In genomic region chr20:3258429-3258828, GRCh38 we compare ENCODE assay signal across 28 cellular contexts. TPM values are rescaled to one million over a fixed set of nuclear protein-coding genes. Genes with fewer than 3 reads are reported as not detected.
"Had no signal": no experiment of that assay in that cellular context is flagged by ENCODE, and none has a peak within 500 bp of the region (broad histone marks: within the 10 kb centered on the region; RNA-seq: fewer than 3 reads in every experiment).

No MANE protein-coding gene starts in this region.

- FAIRE-seq: colon, islet of Langerhans had no signal

- H3K27me3 Mint-ChIP-seq: dendritic cell treated with granulocyte-macrophage colony-stimulating factor and Interleukin-4, amounts not matched to agents 40 ng/mL and 50 ng/mL, for 4 days; stimulated activated memory B cell treated with anti-CD40 and anti-IgM and Interleukin-4, amounts not matched to agents 10 μg/mL and 1 μg/mL and 100 μg/mL, for 72 hours; type B pancreatic cell had no signal

- H3K4me2 ChIP-seq: hepatocyte had no signal

- H3K4me3 ChIP-seq: esophagus muscularis mucosa, gastroesophageal sphincter, heart left ventricle, hepatocyte, lower lobe of right lung, prostate gland, right atrium auricular region, sigmoid colon, testis, tibial artery had no signal

- H3K4me3 Mint-ChIP-seq: dendritic cell treated with granulocyte-macrophage colony-stimulating factor and Interleukin-4, amounts not matched to agents 40 ng/mL and 50 ng/mL, for 4 days; endodermal cell; naive thymus-derived CD8-positive, alpha-beta T cell; nephron progenitor cell; stimulated activated memory B cell treated with anti-CD40 and anti-IgM and Interleukin-4, amounts not matched to agents 10 μg/mL and 1 μg/mL and 100 μg/mL, for 72 hours; type B pancreatic cell had no signal

- H3K27ac Mint-ChIP-seq: dendritic cell treated with granulocyte-macrophage colony-stimulating factor and Interleukin-4, amounts not matched to agents 40 ng/mL and 50 ng/mL, for 4 days; endodermal cell; nephron progenitor cell; stimulated activated memory B cell treated with anti-CD40 and anti-IgM and Interleukin-4, amounts not matched to agents 10 μg/mL and 1 μg/mL and 100 μg/mL, for 72 hours; type B pancreatic cell had no signal

- H3K27me3 ChIP-seq: esophagus muscularis mucosa, foreskin keratinocyte, gastroesophageal sphincter, heart left ventricle, hepatocyte, right atrium auricular region, sigmoid colon, testis, tibial artery had no signal

- H3K4me1 ChIP-seq: esophagus muscularis mucosa, foreskin keratinocyte, gastroesophageal sphincter, heart left ventricle, lower lobe of right lung, prostate gland, right atrium auricular region, sigmoid colon, testis, tibial artery had no signal

- H3K27ac ChIP-seq: epithelial cell of prostate, esophagus muscularis mucosa, foreskin keratinocyte, gastroesophageal sphincter, heart left ventricle, hepatocyte, lower lobe of right lung, prostate gland, right atrium auricular region, sigmoid colon, testis, tibial artery had no signal

- H3K9me3 ChIP-seq: esophagus muscularis mucosa, gastroesophageal sphincter, heart left ventricle, lower lobe of right lung, prostate gland, right atrium auricular region, sigmoid colon, testis, tibial artery had no signal

- H3K79me2 ChIP-seq: hepatocyte had no signal

- H2AFZ ChIP-seq: hepatocyte had no signal

- ATAC-seq: foreskin keratinocyte; gastroesophageal sphincter; left ventricle myocardium superior; lower lobe of right lung; naive thymus-derived CD8-positive, alpha-beta T cell; stimulated activated naive CD8-positive, alpha-beta T cell treated with anti-CD3 and anti-CD28 coated beads, Interleukin-15, Interleukin-2, amounts not matched to agents 100 U/mL and 50 U/mL, for 24 hours had no signal

- H3K9me3 Mint-ChIP-seq: dendritic cell treated with granulocyte-macrophage colony-stimulating factor and Interleukin-4, amounts not matched to agents 40 ng/mL and 50 ng/mL, for 4 days; endodermal cell; naive thymus-derived CD8-positive, alpha-beta T cell; stimulated activated memory B cell treated with anti-CD40 and anti-IgM and Interleukin-4, amounts not matched to agents 10 μg/mL and 1 μg/mL and 100 μg/mL, for 72 hours; type B pancreatic cell had no signal

- DNase-seq: effector CD8-positive, alpha-beta T cell; endodermal cell; foreskin keratinocyte; heart left ventricle; kidney glomerular epithelial cell; left ventricle myocardium superior; lower lobe of right lung; naive thymus-derived CD8-positive, alpha-beta T cell; nephron progenitor cell; nucleus accumbens; sigmoid colon; stimulated activated CD4-positive, alpha-beta T cell treated with anti-CD3 and anti-CD28 coated beads, Interleukin-2, amount 100 ng/mL, for 24 hours; stimulated activated CD4-positive, alpha-beta T cell treated with anti-CD3 and anti-CD28 coated beads, Interleukin-4, amount 100 ng/mL, for 4 hours; stimulated activated naive CD8-positive, alpha-beta T cell treated with anti-CD3 and anti-CD28 coated beads, Interleukin-15, Interleukin-2, amounts not matched to agents 100 U/mL and 50 U/mL, for 24 hours; substantia nigra; testis; tibial artery had no signal

- H3K4me1 Mint-ChIP-seq: endodermal cell; naive thymus-derived CD8-positive, alpha-beta T cell; nephron progenitor cell; stimulated activated memory B cell treated with anti-CD40 and anti-IgM and Interleukin-4, amounts not matched to agents 10 μg/mL and 1 μg/mL and 100 μg/mL, for 72 hours had no signal

RNA-seq across cellular contexts. Expression of gene SLC4A11, which starts 19.4 kb away (rescaled TPM):
- polyA plus RNA-seq: naive thymus-derived CD8-positive, alpha-beta T cell had no signal
